ENCODE assay signal across 11 cellular contexts in genomic region chr16:85981826-85982562, GRCh38.
"Had no signal": no experiment of that assay in that cellular context is flagged by ENCODE, and none has a peak within 500 bp of the region (broad histone marks: within the 10 kb centered on the region; RNA-seq: fewer than 3 reads in every experiment).

No MANE protein-coding gene starts in this region.

- H3K27ac Mint-ChIP-seq: activated CD4-positive, alpha-beta T cell treated with anti-CD3 and anti-CD28 coated beads, Interleukin-2, amount 10 ng/mL, durations not matched to agents 7 days and 5 days; activated naive CD8-positive, alpha-beta T cell treated with anti-CD3 and anti-CD28 coated beads, Interleukin-2, amount 10 ng/mL, durations not matched to agents 7 days and 5 days; mesothelial cell of epicardium; T-cell had no signal

- H3K27me3 Mint-ChIP-seq: activated CD4-positive, alpha-beta T cell treated with anti-CD3 and anti-CD28 coated beads, Interleukin-2, amount 10 ng/mL, durations not matched to agents 7 days and 5 days; activated naive CD8-positive, alpha-beta T cell treated with anti-CD3 and anti-CD28 coated beads, Interleukin-2, amount 10 ng/mL, durations not matched to agents 7 days and 5 days had no signal

- ATAC-seq: foreskin keratinocyte, psoas muscle, SK-N-SH treated with all-trans-retinoic acid at 6 μM for 48 hours, T-cell had no signal

- H3K9me3 Mint-ChIP-seq: activated CD4-positive, alpha-beta T cell treated with anti-CD3 and anti-CD28 coated beads, Interleukin-2, amount 10 ng/mL, durations not matched to agents 7 days and 5 days; activated naive CD8-positive, alpha-beta T cell treated with anti-CD3 and anti-CD28 coated beads, Interleukin-2, amount 10 ng/mL, durations not matched to agents 7 days and 5 days; mesothelial cell of epicardium; T-cell had no signal

- DNase-seq: activated CD4-positive, alpha-beta T cell treated with anti-CD3 and anti-CD28 coated beads, Interleukin-2, amount 10 ng/mL, durations not matched to agents 7 days and 5 days; activated CD8-positive, alpha-beta memory T cell treated with anti-CD3 and anti-CD28 coated beads for 24 hours; activated naive CD4-positive, alpha-beta T cell; activated naive CD8-positive, alpha-beta T cell treated with anti-CD3 and anti-CD28 coated beads, Interleukin-2, amount 10 ng/mL, durations not matched to agents 7 days and 5 days; foreskin keratinocyte; stimulated activated naive CD4-positive, alpha-beta T cell treated with Interleukin-2 at 50 U/mL for 16 hours had no signal

- H3K36me3 Mint-ChIP-seq: activated naive CD8-positive, alpha-beta T cell treated with anti-CD3 and anti-CD28 coated beads, Interleukin-2, amount 10 ng/mL, durations not matched to agents 7 days and 5 days; brain; mesothelial cell of epicardium; T-cell had no signal

- H3K4me3 Mint-ChIP-seq: activated CD4-positive, alpha-beta T cell treated with anti-CD3 and anti-CD28 coated beads, Interleukin-2, amount 10 ng/mL, durations not matched to agents 7 days and 5 days; activated naive CD8-positive, alpha-beta T cell treated with anti-CD3 and anti-CD28 coated beads, Interleukin-2, amount 10 ng/mL, durations not matched to agents 7 days and 5 days; brain; mesothelial cell of epicardium; T-cell had no signal
